Comparison of ENCODE assay signal across 18 cellular contexts in the genomic region with DNA sequence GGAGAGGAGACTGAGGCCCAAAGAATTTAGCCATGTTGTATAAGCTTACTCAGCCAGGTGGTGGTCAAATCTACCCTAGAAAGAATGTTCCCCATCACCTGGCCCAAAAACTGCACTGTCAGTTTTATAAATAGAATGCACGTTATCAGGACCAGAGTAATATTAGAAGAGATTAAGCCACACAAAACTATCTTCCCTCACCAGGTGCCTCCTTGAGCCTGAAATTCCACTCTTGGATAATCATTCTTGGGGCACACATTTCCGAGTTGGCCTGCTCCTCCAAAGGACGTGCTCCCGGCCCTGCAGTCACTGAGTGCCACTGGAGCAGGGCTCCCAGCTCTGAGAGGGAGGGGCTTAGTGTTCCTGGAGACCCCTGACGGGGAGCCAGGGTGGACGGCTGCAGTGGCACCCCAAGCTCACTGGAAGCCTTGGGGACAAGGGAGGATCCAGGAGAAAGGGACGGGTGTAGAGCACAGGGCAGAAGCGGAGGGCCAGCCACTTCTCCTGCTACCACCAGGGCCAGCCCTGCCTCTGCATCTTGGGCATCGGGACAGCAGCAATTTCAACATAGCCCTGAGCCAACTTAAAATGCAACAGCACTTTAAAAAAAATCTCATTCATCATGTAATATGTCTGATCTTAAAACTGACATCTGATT.
DNase-seq lines count a peak whose midpoint lies in the region; ATAC-seq and TF ChIP-seq lines count a peak whose summit lies in the region.
"Had no signal": no experiment of that assay in that cellular context is flagged by ENCODE, and none has a peak within 500 bp of the region (broad histone marks: within the 10 kb centered on the region; RNA-seq: fewer than 3 reads in every experiment).

No MANE protein-coding gene starts in this region.

- peak overlapping the region; percentile 86 for H4K8ac ChIP-seq in neuronal stem cell (ENCODE audit: low read depth, low read length)

- H3K9ac ChIP-seq in neuronal stem cell (ENCODE audit: low read depth, low read length, poor library complexity) = no peak overlapping the region

- H3K4me1 ChIP-seq in neuronal stem cell (ENCODE audit: control insufficient read depth in 2 of 2, insufficient read depth in 1 of 2, low read depth in 1 of 2, low read length in 2 of 2) = peaks cover 5 to 10% of the 10 kb centered on the region in 2 donors
- H3K4me1 ChIP-seq in prostate gland (replicated peaks) = no peaks in the 10 kb centered on the region
- H3K4me1 ChIP-seq: HAP-1 had no signal

- H3K27me3 ChIP-seq in neuronal stem cell (ENCODE audit: control insufficient read depth in 3 of 3, insufficient read depth in 3 of 3, low read depth in 1 of 3, low read length in 3 of 3) (no peaks in the 10 kb centered on the region), prostate gland (replicated peaks; ENCODE audit: insufficient read depth) (no peaks in the 10 kb centered on the region)
- H3K27me3 ChIP-seq: SJSA1 had no signal

- H3K27ac ChIP-seq in caudate nucleus (ENCODE audit: low read depth, low read length) = peak overlapping the region; percentile 99
- no peak overlapping the region for H3K27ac ChIP-seq in neuronal stem cell (replicated peaks; ENCODE audit: low read length)
- peak overlapping the region; percentile 100 for H3K27ac ChIP-seq in temporal lobe (ENCODE audit: low read depth, low read length)
- no peak overlapping the region for H3K27ac ChIP-seq in prostate gland
- H3K27ac ChIP-seq: RWPE1, SJSA1 had no signal

- peak overlapping the region; percentile 87 for H2BK15ac ChIP-seq in neuronal stem cell (ENCODE audit: low read length)

- DNase-seq in Right ventricle myocardium inferior (ENCODE audit: missing footprints) = peak; percentile 53
- DNase-seq in cardiac septum (ENCODE audit: low spot score) = no peak
- peak in 3 of 61 donors; percentile 37 to 61 (median 55) for DNase-seq in caudate nucleus (lab: John Stamatoyannopoulos, UW)
- DNase-seq in neuronal stem cell (ENCODE audit: low spot score) = no peak
- DNase-seq in activated T-cell treated with anti-CD3 and anti-CD28 coated beads, Interleukin-2, amount 50 U/mL, for 48 hours = no peak
- DNase-seq in NCI-H1105 (lab: John Stamatoyannopoulos, UW) = no peak
- no peak for DNase-seq in prostate gland (ENCODE audit: low spot score)
- DNase-seq: 8988T; CD8-positive, alpha-beta T cell; NCI-H1417; NCI-H1930; NCI-H2171; NCI-H446 treated with DMSO at 0.1 percent for 48 hours; NCI-H748 treated with DMSO at 0.1 percent for 48 hours had no signal

- no peak for TF ChIP-seq POLR2A in prostate gland (IDR thresholded peaks at IDR 0.05)

- no peak overlapping the region for H2BK120ac ChIP-seq in neuronal stem cell (ENCODE audit: low read depth, low read length)

- H3K9me3 ChIP-seq in neuronal stem cell (replicated peaks in 1 of 2; ENCODE audit: control insufficient read depth in 2 of 2, insufficient read depth in 1 of 2, low read depth in 1 of 2, low read length in 2 of 2) = no peaks in the 10 kb centered on the region
- H3K9me3 ChIP-seq in prostate gland = no peaks in the 10 kb centered on the region
- H3K9me3 ChIP-seq: HAP-1, SJSA1 had no signal

- H3K36me3 ChIP-seq in neuronal stem cell (replicated peaks in 1 of 2; ENCODE audit: control insufficient read depth in 2 of 2, insufficient read depth in 2 of 2, low read length in 2 of 2) (no peaks in the 10 kb centered on the region), prostate gland (no peaks in the 10 kb centered on the region)
- H3K36me3 ChIP-seq: HAP-1, SJSA1 had no signal

- H2BK5ac ChIP-seq in neuronal stem cell (ENCODE audit: low read length) = no peak overlapping the region

- no peak overlapping the region for H4K91ac ChIP-seq in neuronal stem cell (ENCODE audit: low read depth, low read length, poor library complexity)

- H2BK12ac ChIP-seq in neuronal stem cell (ENCODE audit: low read length) = peak overlapping the region; percentile 73

- peak overlapping the region; percentile 80 for H2AK5ac ChIP-seq in neuronal stem cell (ENCODE audit: low read depth, low read length)

- no peak overlapping the region for H3K23ac ChIP-seq in neuronal stem cell (ENCODE audit: low read depth, low read length, poor library complexity)

- H3K4me2 ChIP-seq in neuronal stem cell (ENCODE audit: insufficient read depth, low read length, poor library complexity, severe bottlenecking) = no peak overlapping the region

- H3K14ac ChIP-seq in neuronal stem cell (ENCODE audit: low read length) = no peak overlapping the region

- H3K4me3 ChIP-seq in neuronal stem cell (ENCODE audit: low read length in 2 of 2) = no peak overlapping the region
- no peak overlapping the region for H3K4me3 ChIP-seq in prostate gland
- H3K4me3 ChIP-seq: HAP-1, SJSA1 had no signal

- ATAC-seq in Right ventricle myocardium inferior = no peak
- ATAC-seq: CD8-positive, alpha-beta T cell had no signal

- WGBS in neuronal stem cell (ENCODE audit: extremely low coverage in 2 of 2, insufficient read length in 2 of 2, insufficient replicate concordance in 1 of 2), 2 donors = no CpG with 5 or more reads among the region's 9 CpGs
- 78% methylated on average over 9 of the region's 9 CpGs for WGBS in prostate gland

- H3K79me1 ChIP-seq in neuronal stem cell (ENCODE audit: low read depth, low read length) = no peaks in the 10 kb centered on the region

- H3K4ac ChIP-seq in neuronal stem cell (ENCODE audit: low read length) = no peak overlapping the region

- intact Hi-C loops in Right ventricle myocardium inferior (cut with DNase I) = no loop called here
- intact Hi-C loops in cardiac septum (cut with DNase I) = no loop called here
- intact Hi-C loops in prostate gland (cut with DNase I) = no loop called here

- peak overlapping the region; percentile 91 for H3K18ac ChIP-seq in neuronal stem cell (ENCODE audit: low read length)

- H2AFZ ChIP-seq in neuronal stem cell (ENCODE audit: low read length) = no peak overlapping the region

- TF ChIP-seq CTCF in prostate gland (IDR thresholded peaks at IDR 0.05) = no peak

Comparison
In these comparisons a context has a peak if more than half of its experiments do, and no peak if none do; other contexts are left out.
1. H3K27ac ChIP-seq: peak in caudate nucleus (single experiment) and temporal lobe (single experiment); none in neuronal stem cell (single experiment) and prostate gland (0 of 2).